Comparison of ENCODE assay signal across 19 cellular contexts in genomic region chr13:25916119-25916518, GRCh38.
DNase-seq lines count a peak whose midpoint lies in the region; TF ChIP-seq lines count a peak whose summit lies in the region.
"Had no signal": no experiment of that assay in that cellular context is flagged by ENCODE, and none has a peak within 500 bp of the region (broad histone marks: within the 10 kb centered on the region; RNA-seq: fewer than 3 reads in every experiment).

No MANE protein-coding gene starts in this region.

- DNase-seq in H9 (no peak), cerebellum (ENCODE audit: low spot score) (peak; percentile 46), neural progenitor cell (ENCODE audit: low spot score) (no peak), NCI-H1436 treated with DMSO at 0.1 percent for 48 hours (lab: John Stamatoyannopoulos, UW) (no peak), Kasumi-1 (lab: John Stamatoyannopoulos, UW) (no peak), SJCRH30 (no peak)
- DNase-seq: CD4-positive, CD25-positive, alpha-beta regulatory T cell; CD8-positive, alpha-beta T cell; DMS 273 treated with DMSO at 0.1 percent for 48 hours; DMS79; EL; GF-D8; GM23248; HFFc6 had no signal

- no peak overlapping the region for H3K27ac Mint-ChIP-seq in H9
- H3K27ac Mint-ChIP-seq in neural progenitor cell = no peak overlapping the region
- H3K27ac Mint-ChIP-seq: B cell; CD4-positive, CD25-positive, alpha-beta regulatory T cell; CD8-positive, alpha-beta T cell; HFFc6 had no signal

- H3K4me1 Mint-ChIP-seq in H9 (peaks cover 34 to 48% of the 10 kb centered on the region in 2 experiments), neural progenitor cell (peaks cover 11% of the 10 kb centered on the region)
- H3K4me1 Mint-ChIP-seq: B cell had no signal

- no peak overlapping the region for H2BK120ac ChIP-seq in H9 (ENCODE audit: low read depth, low read length, poor library complexity, severe bottlenecking)

- H3K4me3 ChIP-seq in neural progenitor cell (no peak overlapping the region), stomach smooth muscle (ENCODE audit: low read length in 2 of 2) (no peak overlapping the region), SJCRH30 (no peak overlapping the region)
- H3K4me3 ChIP-seq: BLaER1, GM23248, HAP-1 had no signal

- H3K56ac ChIP-seq in H9 (ENCODE audit: insufficient read length, low read depth, low read length) = no peak overlapping the region

- no peak overlapping the region for H3K14ac ChIP-seq in H9 (ENCODE audit: insufficient read depth, low read length)

- H3K9me3 ChIP-seq in H9 (ENCODE audit: control insufficient read depth, low read depth, low read length) = no peaks in the 10 kb centered on the region
- no peaks in the 10 kb centered on the region for H3K9me3 ChIP-seq in neural progenitor cell (ENCODE audit: low read depth)
- no peaks in the 10 kb centered on the region for H3K9me3 ChIP-seq in stomach smooth muscle (ENCODE audit: control insufficient read depth in 2 of 2, low read length in 2 of 2)
- H3K9me3 ChIP-seq in SJCRH30 (replicated peaks) = no peaks in the 10 kb centered on the region
- H3K9me3 ChIP-seq: BLaER1, HAP-1 had no signal

- H3K4me1 ChIP-seq in H9 (ENCODE audit: insufficient read depth, low read length) (peaks cover 9% of the 10 kb centered on the region; the same call in 1 of the 2 replicates), neural progenitor cell (peaks cover 47% of the 10 kb centered on the region), stomach smooth muscle (ENCODE audit: control insufficient read depth, insufficient read depth, low read length) (peaks cover 12% of the 10 kb centered on the region), SJCRH30 (no peaks in the 10 kb centered on the region; the same call in 1 of the 2 replicates)

- H3K18ac ChIP-seq in H9 (ENCODE audit: insufficient read length, low read depth, low read length) = no peak overlapping the region

- H2BK15ac ChIP-seq in H9 (ENCODE audit: low read depth, low read length) = no peak overlapping the region

- TF ChIP-seq CTCF in H9 (conservative IDR thresholded peaks at IDR 0.05) (no peak), neural progenitor cell (IDR thresholded peaks at IDR 0.05) (no peak)

- peaks cover 9% of the 10 kb centered on the region for H3K27me3 Mint-ChIP-seq in H9 (ENCODE audit: low read depth)
- H3K27me3 Mint-ChIP-seq in neural progenitor cell (ENCODE audit: insufficient read depth, low read depth) = peaks cover 30% of the 10 kb centered on the region

- H3K36me3 ChIP-seq in neural progenitor cell (no peaks in the 10 kb centered on the region), stomach smooth muscle (ENCODE audit: control insufficient read depth in 2 of 2, insufficient read depth in 2 of 2, low read length in 2 of 2) (no peaks in the 10 kb centered on the region), SJCRH30 (no peaks in the 10 kb centered on the region)
- H3K36me3 ChIP-seq: BLaER1, HAP-1 had no signal

- H3K4me2 ChIP-seq in H9 (ENCODE audit: insufficient read depth, insufficient read length, low read length) (no peak overlapping the region), neural progenitor cell (peak overlapping the region; percentile 15)
- H3K4me2 ChIP-seq: BLaER1 had no signal

- H3K23ac ChIP-seq in H9 (ENCODE audit: insufficient read length, low read depth, low read length) = no peak overlapping the region

- no peak overlapping the region for H2AK5ac ChIP-seq in H9 (ENCODE audit: insufficient read length, low read length)

- no peak overlapping the region for H2BK20ac ChIP-seq in H9 (ENCODE audit: low read depth, low read length, poor library complexity, severe bottlenecking)

- H3T11ph ChIP-seq in H9 (ENCODE audit: low read length) = no peak overlapping the region

- peak overlapping the region; percentile 48 for H4K8ac ChIP-seq in H9 (replicated peaks; ENCODE audit: insufficient read length, low read depth, low read length)

- H3K27ac ChIP-seq in H9 (ENCODE audit: insufficient read length, low read depth, low read length) (no peak overlapping the region), neural progenitor cell (no peak overlapping the region), stomach smooth muscle (ENCODE audit: low read length) (peak overlapping the region; percentile 46), SJCRH30 (no peak overlapping the region)
- H3K27ac ChIP-seq: BLaER1, C4-2B, GM23248 had no signal

- H3K4ac ChIP-seq in H9 (ENCODE audit: low read depth, low read length) = no peak overlapping the region

- no peak overlapping the region for H2BK5ac ChIP-seq in H9 (ENCODE audit: insufficient read length, low read length)

- H2AFZ ChIP-seq in H9 (ENCODE audit: low read length) (no peak overlapping the region), neural progenitor cell (replicated peaks) (no peak overlapping the region)
- H2AFZ ChIP-seq: GM23248 had no signal

- no peak overlapping the region for H2BK12ac ChIP-seq in H9 (ENCODE audit: insufficient read length, low read depth, low read length)

- H4K91ac ChIP-seq in H9 (ENCODE audit: insufficient read length, low read depth, low read length) = no peak overlapping the region

- no peak overlapping the region for H4K5ac ChIP-seq in H9 (ENCODE audit: insufficient read length, low read depth, low read length)

- no peaks in the 10 kb centered on the region; a peak in 2 of 5 replicates for H3K9me3 Mint-ChIP-seq in H9
- H3K9me3 Mint-ChIP-seq in neural progenitor cell = peaks cover 8% of the 10 kb centered on the region
- H3K9me3 Mint-ChIP-seq: CD4-positive, CD25-positive, alpha-beta regulatory T cell; CD8-positive, alpha-beta T cell had no signal

- H3K36me3 Mint-ChIP-seq in H9 (ENCODE audit: insufficient read depth in 1 of 3, low read depth in 3 of 3) (no peaks in the 10 kb centered on the region; a peak in 1 of 7 replicates), neural progenitor cell (no peaks in the 10 kb centered on the region)
- H3K36me3 Mint-ChIP-seq: CD4-positive, CD25-positive, alpha-beta regulatory T cell; CD8-positive, alpha-beta T cell had no signal

- WGBS in H9 (ENCODE audit: extremely low coverage, insufficient read length, low lambda C conversion rate) = no CpG with 5 or more reads among the region's 8 CpGs

- no peak overlapping the region for H3K9ac ChIP-seq in H9 (ENCODE audit: extremely low read depth, insufficient read length, low read length)
- no peak overlapping the region for H3K9ac ChIP-seq in neural progenitor cell
- H3K9ac ChIP-seq in stomach smooth muscle (ENCODE audit: low read length in 2 of 2) = no peak overlapping the region
- H3K9ac ChIP-seq: BLaER1, GM23248 had no signal

- H3K23me2 ChIP-seq in H9 (ENCODE audit: insufficient read length, low read depth, low read length, poor library complexity, severe bottlenecking) = no peaks in the 10 kb centered on the region

- H4K20me1 ChIP-seq in H9 (ENCODE audit: control insufficient read depth, insufficient read depth, insufficient read length) = no peaks in the 10 kb centered on the region
- H4K20me1 ChIP-seq in neural progenitor cell (ENCODE audit: low read depth) = no peaks in the 10 kb centered on the region
- H4K20me1 ChIP-seq: BLaER1 had no signal

- H3K79me2 ChIP-seq in H9 (ENCODE audit: insufficient read depth, low read length) (no peaks in the 10 kb centered on the region), neural progenitor cell (ENCODE audit: low read depth) (no peaks in the 10 kb centered on the region)

- no peak overlapping the region for H3K4me3 Mint-ChIP-seq in H9
- no peak overlapping the region for H3K4me3 Mint-ChIP-seq in neural progenitor cell
- H3K4me3 Mint-ChIP-seq: B cell; CD4-positive, CD25-positive, alpha-beta regulatory T cell; CD8-positive, alpha-beta T cell; HFFc6 had no signal

- peaks cover 18% of the 10 kb centered on the region for H3F3A ChIP-seq in neural progenitor cell (ENCODE audit: low read depth)

- H3K27me3 ChIP-seq in H9 (ENCODE audit: insufficient read depth, low read length) (no peaks in the 10 kb centered on the region), neural progenitor cell (no peaks in the 10 kb centered on the region), stomach smooth muscle (ENCODE audit: control insufficient read depth in 1 of 2, insufficient read depth in 2 of 2, low read length in 2 of 2) (no peaks in the 10 kb centered on the region), SJCRH30 (no peaks in the 10 kb centered on the region)
- H3K27me3 ChIP-seq: BLaER1 had no signal

- H3K79me1 ChIP-seq in H9 (ENCODE audit: insufficient read depth, low read depth, low read length, poor library complexity, severe bottlenecking) = no peaks in the 10 kb centered on the region
